Comparison of ENCODE assay signal across 8 cellular contexts in the genomic region with DNA sequence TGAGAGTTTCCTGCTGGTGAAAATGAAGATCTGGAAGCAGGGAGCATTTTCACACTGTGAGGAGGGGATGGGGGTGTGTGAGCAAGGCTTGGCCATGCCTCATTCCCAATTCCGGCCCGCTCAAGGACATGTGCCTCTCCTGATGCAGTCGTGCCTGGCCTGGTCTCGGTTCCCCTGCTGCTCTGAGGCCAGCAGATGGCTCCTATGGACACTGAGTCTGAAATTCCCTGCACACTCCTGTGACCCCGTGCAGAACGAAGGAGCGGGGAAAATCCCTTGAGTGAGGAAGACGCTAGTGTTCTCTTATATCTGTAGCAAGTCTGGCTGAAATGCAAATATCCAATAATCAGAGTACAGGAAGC. TPM values are rescaled to one million over a fixed set of nuclear protein-coding genes. Genes with fewer than 3 reads are reported as not detected.
A peak's percentile ranks its signal among the peaks of the same experiment; 100 is the strongest.
DNase-seq lines count a peak whose midpoint lies in the region; ATAC-seq, FAIRE-seq and TF ChIP-seq lines count a peak whose summit lies in the region.

No MANE protein-coding gene starts in this region.

- H3K27ac ChIP-seq in astrocyte (ENCODE audit: low read depth, low read length) (no peak overlapping the region), layer of hippocampus (ENCODE audit: low read depth, low read length) (peak overlapping the region; percentile 99), thyroid gland (peak overlapping the region; percentile 74 to 99 (median 93))

- H3K9me3 Mint-ChIP-seq in astrocyte (ENCODE audit: unreplicated experiment), result peaks cover 22% of the 10 kb centered on the region

- H3K4me1 Mint-ChIP-seq in astrocyte (ENCODE audit: low read depth, unreplicated experiment), result no peaks in the 10 kb centered on the region

- H3K9me3 ChIP-seq in astrocyte (ENCODE audit: insufficient read depth, low read depth, low read length) (no peaks in the 10 kb centered on the region), thyroid gland (no peaks in the 10 kb centered on the region)

- peak overlapping the region; percentile 89 for H2AFZ ChIP-seq in astrocyte (ENCODE audit: low read depth, low read length)

- H3K36me3 ChIP-seq in astrocyte (ENCODE audit: insufficient read depth, low read length) (no peaks in the 10 kb centered on the region), thyroid gland (no peaks in the 10 kb centered on the region)

- intact Hi-C loops in thyroid gland (cut with DNase I), result loop anchor here (2.0 to 10.0 kb wide), 3 partner anchors 22 to 180 kb away; a partner anchor contains a TSS

- H4K20me1 ChIP-seq in astrocyte (ENCODE audit: insufficient read depth, low read length), result no peaks in the 10 kb centered on the region

- H3K27ac Mint-ChIP-seq in astrocyte (ENCODE audit: unreplicated experiment), result no peak overlapping the region

- no peaks in the 10 kb centered on the region for H3K36me3 Mint-ChIP-seq in astrocyte (ENCODE audit: low read depth, unreplicated experiment)

- 1 to 7% methylated on average over 8 of the region's 8 CpGs for WGBS in thyroid gland, 2 donors

- ATAC-seq in HG02571 (IDR thresholded peaks at IDR 0.05; ENCODE audit: unreplicated experiment), result no peak

- no peaks in the 10 kb centered on the region for H3K79me2 ChIP-seq in astrocyte (ENCODE audit: insufficient read depth, low read length)

- no peak for TF ChIP-seq POLR2A in thyroid gland (IDR thresholded peaks at IDR 0.05)

- H3K4me1 ChIP-seq in astrocyte (ENCODE audit: insufficient read depth, low read length) (no peaks in the 10 kb centered on the region), thyroid gland (peaks cover 6 to 24% of the 10 kb centered on the region in 2 donors)

- no peaks in the 10 kb centered on the region for H3K27me3 Mint-ChIP-seq in astrocyte (ENCODE audit: low read depth, unreplicated experiment)

- TF ChIP-seq CTCF in AG09319 (IDR thresholded peaks at IDR 0.05; ENCODE audit: low read depth, low read length) (peak; percentile 21), astrocyte (IDR thresholded peaks at IDR 0.05; ENCODE audit: insufficient read depth, low read depth, low read length) (no peak), thyroid gland (IDR thresholded peaks at IDR 0.05) (peak in 3 of 6 experiments; percentile 29 to 33 (median 30))

- peak overlapping the region; percentile 88 for H3K4me2 ChIP-seq in astrocyte (ENCODE audit: low read length)

- H3K4me3 ChIP-seq in astrocyte (ENCODE audit: insufficient read depth, low read depth, low read length), result peak overlapping the region; percentile 63
- H3K4me3 ChIP-seq in thyroid gland (replicated peaks in 1 of 3), result peak overlapping the region in 1 of 3 donors; percentile 70

- no peak for DNase-seq in AG09319 (ENCODE audit: extremely low read depth, low read depth)
- DNase-seq in HCEC 1CT, result peak; percentile 7
- no peak for DNase-seq in astrocyte (ENCODE audit: low read depth)
- no peak for DNase-seq in thyroid gland
- no peak for DNase-seq in epidermal melanocyte (ENCODE audit: insufficient read length, low spot score)
- no peak for DNase-seq in HuH-7 (ENCODE audit: low spot score)

- no peak overlapping the region for H3K4me3 Mint-ChIP-seq in astrocyte (ENCODE audit: unreplicated experiment)

- no peak overlapping the region for H3K9ac ChIP-seq in astrocyte (ENCODE audit: low read length)

- H3K27me3 ChIP-seq in astrocyte (ENCODE audit: insufficient read depth, low read length) (no peaks in the 10 kb centered on the region), layer of hippocampus (ENCODE audit: control insufficient read depth, insufficient read depth, low read length) (no peaks in the 10 kb centered on the region), thyroid gland (no peaks in the 10 kb centered on the region)

- no peak for FAIRE-seq in astrocyte (lab: Jason Lieb, UNC)

RNA-seq across cellular contexts. Expression of a gene that starts 0.4 kb away (rescaled TPM):
- not detected in 2 replicates for total RNA-seq in astrocyte
- total RNA-seq in thyroid gland, result 10 to 100 TPM in 2 of 4 donors, 1 to 10 TPM in 2; 7.4 to 14.4 (median 10.3) TPM

RNA-seq across cellular contexts. Expression of a gene that starts 39.6 kb away (rescaled TPM):
- total RNA-seq in astrocyte (not detected in 2 replicates), thyroid gland (10 to 100 TPM; 10.9 to 23.1 (median 16.0) TPM)

Comparison
In these comparisons a context has a peak if more than half of its experiments do, and no peak if none do; other contexts are left out.
1. RNA of a gene that starts 39.6 kb away (total RNA-seq): 10.9 to 23.1 TPM in thyroid gland; not detected in astrocyte; every median in the first group is over 10 times any median in the second.